ENCODE assay signal across 17 cellular contexts in genomic region chr18:8758466-8758865, GRCh38. TPM values are rescaled to one million over a fixed set of nuclear protein-coding genes. Genes with fewer than 3 reads are reported as not detected.
A peak's percentile ranks its signal among the peaks of the same experiment; 100 is the strongest.
DNase-seq lines count a peak whose midpoint lies in the region; ATAC-seq and TF ChIP-seq lines count a peak whose summit lies in the region.
"Had no signal": no experiment of that assay in that cellular context is flagged by ENCODE, and none has a peak within 500 bp of the region (broad histone marks: within the 10 kb centered on the region; RNA-seq: fewer than 3 reads in every experiment).

No MANE protein-coding gene starts in this region.

- H2BK5ac ChIP-seq in trophoblast cell (ENCODE audit: low read depth, low read length, poor library complexity), result no peak overlapping the region

- no peak overlapping the region for H3K18ac ChIP-seq in trophoblast cell (ENCODE audit: low read length)

- H2AK5ac ChIP-seq in trophoblast cell (ENCODE audit: low read length), result no peak overlapping the region

- H2BK120ac ChIP-seq in trophoblast cell (ENCODE audit: insufficient read depth, low read length, poor library complexity), result no peak overlapping the region

- no peaks in the 10 kb centered on the region for H3K9me3 ChIP-seq in T-helper 17 cell (ENCODE audit: control insufficient read depth, low read length, poor library complexity, severe bottlenecking)
- H3K9me3 ChIP-seq in endodermal cell (ENCODE audit: control insufficient read depth, low read length), result peaks cover 21% of the 10 kb centered on the region
- H3K9me3 ChIP-seq in trophoblast cell (ENCODE audit: insufficient read depth, low read depth, low read length), result peaks cover 6% of the 10 kb centered on the region
- H3K9me3 ChIP-seq: BE2C had no signal

- no peak overlapping the region for H3K4me3 ChIP-seq in endodermal cell (ENCODE audit: low read length)
- H3K4me3 ChIP-seq in trophoblast cell (ENCODE audit: low read depth, low read length), result no peak overlapping the region
- H3K4me3 ChIP-seq: GM23338 had no signal

- no peak overlapping the region for H4K91ac ChIP-seq in trophoblast cell (ENCODE audit: low read depth, low read length)

- H3K27me3 Mint-ChIP-seq in T-helper 17 cell (no peaks in the 10 kb centered on the region), endodermal cell (ENCODE audit: insufficient read depth) (no peaks in the 10 kb centered on the region), glutamatergic neuron (ENCODE audit: unreplicated experiment) (peaks cover 2% of the 10 kb centered on the region)
- H3K27me3 Mint-ChIP-seq: CD4-positive, alpha-beta T cell had no signal

- ATAC-seq in T-helper 17 cell, result no peak
- ATAC-seq: GM23338, HCT116 had no signal

- no peak overlapping the region for H3K4me2 ChIP-seq in trophoblast cell (ENCODE audit: low read length)
- H3K4me2 ChIP-seq: GM23338 had no signal

- H3K4me3 Mint-ChIP-seq in T-helper 17 cell (peak overlapping the region; percentile 12), endodermal cell (no peak overlapping the region), glutamatergic neuron (ENCODE audit: unreplicated experiment) (no peak overlapping the region)
- H3K4me3 Mint-ChIP-seq: CD4-positive, alpha-beta T cell; GM23338 had no signal

- H3K27ac Mint-ChIP-seq in T-helper 17 cell (no peak overlapping the region), endodermal cell (peak overlapping the region; percentile 33), glutamatergic neuron (ENCODE audit: unreplicated experiment) (peak overlapping the region; percentile 74)
- H3K27ac Mint-ChIP-seq: CD4-positive, alpha-beta T cell; GM23338 had no signal

- 95 to 97% methylated on average over 4 of the region's 4 CpGs for WGBS in endodermal cell (ENCODE audit: insufficient coverage in 1 of 2, insufficient read length in 1 of 2), 2 experiments
- no CpG with 5 or more reads among the region's 4 CpGs for WGBS in trophoblast cell (ENCODE audit: extremely low coverage, insufficient coverage, insufficient read length)

- H3K4me1 ChIP-seq in endodermal cell (ENCODE audit: control insufficient read depth, insufficient read depth, low read length) (no peaks in the 10 kb centered on the region), trophoblast cell (ENCODE audit: control insufficient read depth in 1 of 2, insufficient read depth in 2 of 2, low read length in 2 of 2) (no peaks in the 10 kb centered on the region)
- H3K4me1 ChIP-seq: Caco-2 had no signal

- H2BK12ac ChIP-seq in trophoblast cell (ENCODE audit: low read length), result no peak overlapping the region

- DNase-seq in T-helper 17 cell (no peak), endodermal cell (no peak), glutamatergic neuron (no peak), trophoblast cell (peak; percentile 82 to 97), superior temporal gyrus (ENCODE audit: extremely low spot score) (no peak), NCI-H1436 (lab: John Stamatoyannopoulos, UW) (no peak), H4 (ENCODE audit: low spot score) (no peak), posterior cingulate gyrus (no peak)
- DNase-seq: ACHN; BE2C; C1 segment of cervical spinal cord; Caco-2; CD4-positive, alpha-beta T cell; H7; IMR-90 had no signal

- H3K23ac ChIP-seq in trophoblast cell (ENCODE audit: low read length), result no peak overlapping the region

- no peak overlapping the region for H3K4ac ChIP-seq in trophoblast cell (ENCODE audit: low read depth, low read length)

- H3K36me3 Mint-ChIP-seq in T-helper 17 cell (ENCODE audit: low read depth) (no peaks in the 10 kb centered on the region), endodermal cell (ENCODE audit: low read depth) (peaks cover 35% of the 10 kb centered on the region), glutamatergic neuron (ENCODE audit: unreplicated experiment) (peaks cover 41% of the 10 kb centered on the region)

- H3K14ac ChIP-seq in trophoblast cell (ENCODE audit: low read length), result no peak overlapping the region

- H3K4me1 Mint-ChIP-seq in T-helper 17 cell (peaks cover 41% of the 10 kb centered on the region), endodermal cell (peaks cover 9% of the 10 kb centered on the region), glutamatergic neuron (ENCODE audit: low read depth, unreplicated experiment) (peaks cover 2% of the 10 kb centered on the region)

- H3K27me3 ChIP-seq in endodermal cell (ENCODE audit: control insufficient read depth, insufficient read depth, low read length, poor library complexity, severe bottlenecking) (no peaks in the 10 kb centered on the region), trophoblast cell (ENCODE audit: insufficient read depth, low read length) (no peaks in the 10 kb centered on the region)
- H3K27me3 ChIP-seq: BE2C had no signal

- H2AFZ ChIP-seq in trophoblast cell (ENCODE audit: insufficient read depth, low read length, poor library complexity), result no peak overlapping the region
- H2AFZ ChIP-seq: GM23338 had no signal

- peaks cover 17% of the 10 kb centered on the region for H3K9me3 Mint-ChIP-seq in endodermal cell
- peaks cover 10% of the 10 kb centered on the region for H3K9me3 Mint-ChIP-seq in glutamatergic neuron (ENCODE audit: unreplicated experiment)
- H3K9me3 Mint-ChIP-seq: CD4-positive, alpha-beta T cell had no signal

- H3K36me3 ChIP-seq in endodermal cell (ENCODE audit: control insufficient read depth, insufficient read depth, low read length) (no peaks in the 10 kb centered on the region), trophoblast cell (ENCODE audit: control insufficient read depth in 1 of 2, insufficient read depth in 2 of 2, low read length in 2 of 2) (peaks cover 0 to 4% of the 10 kb centered on the region in 2 experiments)
- H3K36me3 ChIP-seq: BE2C had no signal

- H3K79me1 ChIP-seq in trophoblast cell (ENCODE audit: low read length), result no peaks in the 10 kb centered on the region

- no peaks in the 10 kb centered on the region for H3K79me2 ChIP-seq in trophoblast cell (ENCODE audit: control insufficient read depth, insufficient read depth, low read length, poor library complexity)

- no peak overlapping the region for H3K27ac ChIP-seq in endodermal cell (ENCODE audit: low read depth, low read length)
- H3K27ac ChIP-seq in trophoblast cell (ENCODE audit: low read depth, low read length), result no peak overlapping the region

- H3K9ac ChIP-seq in endodermal cell (ENCODE audit: extremely low read depth, low read length, poor library complexity, severe bottlenecking), result no peak overlapping the region
- no peak overlapping the region for H3K9ac ChIP-seq in trophoblast cell (ENCODE audit: low read length)

- no peak for TF ChIP-seq CTCF in endodermal cell (conservative IDR thresholded peaks at IDR 0.05)
- no peak for TF ChIP-seq CTCF in glutamatergic neuron (IDR thresholded peaks at IDR 0.05; ENCODE audit: partially characterized antibody, unreplicated experiment)

- H4K12ac ChIP-seq in trophoblast cell (ENCODE audit: low read depth, low read length), result no peak overlapping the region

- intact Hi-C loops in posterior cingulate gyrus (cut with DNase I), result no loop called here

- H4K8ac ChIP-seq in trophoblast cell (ENCODE audit: low read depth, low read length), result no peak overlapping the region

RNA-seq across cellular contexts. Expression of gene MTCL1, which starts 53.1 kb away (rescaled TPM):
- total RNA-seq in T-helper 17 cell (1 to 10 TPM in 1 of 2 donors, under 1 TPM in 1; 0.22 to 2.1 TPM), endodermal cell (10 to 100 TPM; 15.0 to 26.0 TPM), glutamatergic neuron (ENCODE audit: unreplicated experiment) (100 TPM)
- polyA plus RNA-seq in endodermal cell (2013, experiment 1 of 2), result 31.7 TPM
- polyA plus RNA-seq in endodermal cell (2013, experiment 2 of 2), result 26.8 TPM
- polyA plus RNA-seq in trophoblast cell (2013), result 3.0 and 3.4 TPM in 2 replicates
- total RNA-seq in H4 (2014; rRNA removed; shearing (Covaris generic)), result 5.7 and 11.1 TPM in 2 replicates

Comparison
In these comparisons a context has a peak if more than half of its experiments do, and no peak if none do; other contexts are left out.
1. DNase-seq: peak in trophoblast cell (2 of 2); none in T-helper 17 cell (0 of 3), endodermal cell (single experiment), glutamatergic neuron (single experiment), superior temporal gyrus (single experiment), NCI-H1436 (single experiment), H4 (single experiment) and posterior cingulate gyrus (0 of 10).